12 cellular contexts compared by ENCODE assay signal in genomic region chr12:122406701-122407154, GRCh38.
A peak's percentile ranks its signal among the peaks of the same experiment; 100 is the strongest.
DNase-seq lines count a peak whose midpoint lies in the region; ATAC-seq lines count a peak whose summit lies in the region.
"Had no signal": no experiment of that assay in that cellular context is flagged by ENCODE, and none has a peak within 500 bp of the region (broad histone marks: within the 10 kb centered on the region; RNA-seq: fewer than 3 reads in every experiment).

No MANE protein-coding gene starts in this region.

- H3K4me3 ChIP-seq in skeletal muscle cell (ENCODE audit: low read depth, low read length): no peak overlapping the region
- H3K4me3 ChIP-seq: prostate gland had no signal

- no peak for ATAC-seq in HG03025 (IDR thresholded peaks at IDR 0.05; ENCODE audit: low FRiP score, unreplicated experiment)

- peak; percentile 87 for DNase-seq in EH (ENCODE audit: low read depth)
- DNase-seq in OCI-M1 (lab: John Stamatoyannopoulos, UW): peak; percentile 89
- DNase-seq in fibroblast of gingiva (ENCODE audit: low read depth): peak; percentile 67
- peak; percentile 46 for DNase-seq in skeletal muscle cell (ENCODE audit: low read depth)
- no peak for DNase-seq in cortex of kidney (lab: John Stamatoyannopoulos, UW)
- DNase-seq in activated effector memory CD4-positive, alpha-beta T cell treated with anti-CD3 and anti-CD28 coated beads, Interleukin-2, amount 50 U/mL, for 16 hours: no peak
- DNase-seq: central memory CD4-positive, alpha-beta T cell; NCI-H226; stimulated activated CD8-positive, alpha-beta memory T cell treated with anti-CD3 and anti-CD28 coated beads, Interleukin-4, amount 100 ng/mL, for 48 hours; WERI-Rb-1 had no signal

Comparison
In these comparisons a context has a peak if more than half of its experiments do, and no peak if none do; other contexts are left out.
1. DNase-seq: peak in EH (single experiment), OCI-M1 (single experiment), fibroblast of gingiva (single experiment) and skeletal muscle cell (single experiment); none in cortex of kidney (single experiment) and activated effector memory CD4-positive, alpha-beta T cell treated with anti-CD3 and anti-CD28 coated beads, Interleukin-2, amount 50 U/mL, for 16 hours (single experiment).